Comparison of ENCODE assay signal across 20 cellular contexts in genomic region chr3:73060302-73060723, GRCh38. TPM values are rescaled to one million over a fixed set of nuclear protein-coding genes. Genes with fewer than 3 reads are reported as not detected.
DNase-seq lines count a peak whose midpoint lies in the region; ATAC-seq and TF ChIP-seq lines count a peak whose summit lies in the region.
"Had no signal": no experiment of that assay in that cellular context is flagged by ENCODE, and none has a peak within 500 bp of the region (broad histone marks: within the 10 kb centered on the region; RNA-seq: fewer than 3 reads in every experiment).

No MANE protein-coding gene starts in this region.

- peaks cover 11% of the 10 kb centered on the region for H3K79me1 ChIP-seq in mesenchymal stem cell (replicated peaks; ENCODE audit: low read length, poor library complexity, severe bottlenecking)

- DNase-seq in BE2C: peak; percentile 28
- peak; percentile 72 for DNase-seq in GM23248
- DNase-seq in astrocyte of the spinal cord (ENCODE audit: low read depth, low spot score): peak; percentile 21
- DNase-seq in mesenchymal stem cell: no peak
- DNase-seq in NCI-H2029 treated with DMSO at 0.1 percent for 48 hours (lab: John Stamatoyannopoulos, UW): no peak
- DNase-seq in NCI-H446 treated with DMSO at 0.1 percent for 48 hours (lab: John Stamatoyannopoulos, UW): no peak
- DNase-seq: activated CD4-positive, CD25-positive, alpha-beta regulatory T cell; activated CD8-positive, alpha-beta memory T cell treated with anti-CD3 and anti-CD28 coated beads for 24 hours; DMS 273 treated with DMSO at 0.1 percent for 48 hours; naive thymus-derived CD8-positive, alpha-beta T cell; NCI-H1930; NCI-H524; SHP77 treated with DMSO at 0.1 percent for 48 hours; stimulated activated CD4-positive, alpha-beta T cell treated with anti-CD3 and anti-CD28 coated beads, Interleukin-4, amount 100 ng/mL, for 24 hours; T-helper 2 cell; uterus had no signal

- H2AFZ ChIP-seq in GM23248 (no peak overlapping the region), mesenchymal stem cell (ENCODE audit: low read depth, low read length) (no peak overlapping the region)

- peaks cover 45% of the 10 kb centered on the region for H3K36me3 ChIP-seq in BE2C
- H3K36me3 ChIP-seq in GM23248 (ENCODE audit: low read depth): peaks cover 42% of the 10 kb centered on the region
- peaks cover 9 to 43% of the 10 kb centered on the region in 2 experiments for H3K36me3 ChIP-seq in mesenchymal stem cell (ENCODE audit: control insufficient read depth in 1 of 2, insufficient read depth in 2 of 2, low read depth in 1 of 2, low read length in 2 of 2)
- H3K36me3 ChIP-seq: uterus had no signal

- peak overlapping the region; percentile 35 for H3K4me2 ChIP-seq in GM23248 (ENCODE audit: unreplicated experiment)
- H3K4me2 ChIP-seq in mesenchymal stem cell (ENCODE audit: low read length, poor library complexity, severe bottlenecking): no peak overlapping the region
- H3K4me2 ChIP-seq: BLaER1 treated with 17β-estradiol and CSF1 and Interleukin-3, amounts not matched to agents 10 nM and 100 nM had no signal

- H3K18ac ChIP-seq in mesenchymal stem cell (ENCODE audit: low read depth in 1 of 2, low read length in 2 of 2): no peak overlapping the region

- no peak overlapping the region for H2BK120ac ChIP-seq in mesenchymal stem cell (ENCODE audit: low read depth, low read length)

- H3K14ac ChIP-seq in mesenchymal stem cell (ENCODE audit: low read length in 2 of 2): no peak overlapping the region

- peaks cover 26% of the 10 kb centered on the region for H3F3A ChIP-seq in GM23248 (ENCODE audit: insufficient read depth)

- H4K91ac ChIP-seq in mesenchymal stem cell (ENCODE audit: low read length): no peak overlapping the region

- 6 to 7% methylated on average over 1 of the region's 1 CpG for WGBS in GM23248 (ENCODE audit: low coverage in 1 of 2, low lambda C conversion rate in 2 of 2, missing lambda C conversion rate in 2 of 2), 2 experiments
- WGBS in mesenchymal stem cell: no CpG with 5 or more reads among the region's 1 CpG

- no peak overlapping the region for H3K23ac ChIP-seq in mesenchymal stem cell (ENCODE audit: low read length in 2 of 2)

- H3K4me1 ChIP-seq in BE2C: peaks cover 23% of the 10 kb centered on the region
- H3K4me1 ChIP-seq in GM23248 (ENCODE audit: insufficient read depth): peaks cover 41% of the 10 kb centered on the region
- H3K4me1 ChIP-seq in mesenchymal stem cell (ENCODE audit: control insufficient read depth, insufficient read depth, low read depth, low read length): no peaks in the 10 kb centered on the region
- H3K4me1 ChIP-seq: uterus had no signal

- H3K27me3 ChIP-seq in BE2C: peaks cover 4% of the 10 kb centered on the region; the same call in 1 of the 2 replicates
- no peaks in the 10 kb centered on the region for H3K27me3 ChIP-seq in GM23248 (replicated peaks; ENCODE audit: insufficient read depth)
- no peaks in the 10 kb centered on the region for H3K27me3 ChIP-seq in mesenchymal stem cell (ENCODE audit: control insufficient read depth in 1 of 2, insufficient read depth in 1 of 2, low read length in 2 of 2)
- H3K27me3 ChIP-seq: BLaER1 treated with 17β-estradiol and CSF1 and Interleukin-3, amounts not matched to agents 10 nM and 100 nM; cardiac muscle cell; uterus had no signal

- no peak overlapping the region for H3K4ac ChIP-seq in mesenchymal stem cell (ENCODE audit: low read depth in 1 of 2, low read length in 2 of 2)

- H3K9me3 ChIP-seq in BE2C (no peaks in the 10 kb centered on the region), GM23248 (ENCODE audit: low read depth) (no peaks in the 10 kb centered on the region), mesenchymal stem cell (ENCODE audit: control insufficient read depth, low read length) (no peaks in the 10 kb centered on the region)
- H3K9me3 ChIP-seq: BLaER1 treated with 17β-estradiol and CSF1 and Interleukin-3, amounts not matched to agents 10 nM and 100 nM; uterus had no signal

- H3K4me3 ChIP-seq in BE2C (ENCODE audit: low read depth, low read length) (no peak overlapping the region), GM23248 (peak overlapping the region; percentile 8; the same call in 1 of the 2 replicates), astrocyte of the spinal cord (ENCODE audit: low read depth, low read length) (no peak overlapping the region), mesenchymal stem cell (ENCODE audit: insufficient read depth in 1 of 2, low read depth in 1 of 2, low read length in 2 of 2) (no peak overlapping the region)
- H3K4me3 ChIP-seq: BLaER1 treated with 17β-estradiol and CSF1 and Interleukin-3, amounts not matched to agents 10 nM and 100 nM; cardiac muscle cell; skin epidermis; uterus had no signal

- no peak overlapping the region for H2BK5ac ChIP-seq in mesenchymal stem cell (ENCODE audit: low read depth, low read length, poor library complexity, severe bottlenecking)

- no peak overlapping the region for H2BK15ac ChIP-seq in mesenchymal stem cell (ENCODE audit: low read depth, poor library complexity, severe bottlenecking)

- no peak overlapping the region for H2BK12ac ChIP-seq in mesenchymal stem cell (ENCODE audit: low read length in 2 of 2)

- no peaks in the 10 kb centered on the region for H4K20me1 ChIP-seq in GM23248 (ENCODE audit: insufficient read depth)

- H2AK5ac ChIP-seq in mesenchymal stem cell (ENCODE audit: low read length, severe bottlenecking): no peak overlapping the region

- in situ Hi-C loops in GM23248 (cut with MboI) (no loop called here), astrocyte of the spinal cord (cut with HindIII; ENCODE audit: low sequenced_read_pairs) (no loop called here)

- peaks cover 49% of the 10 kb centered on the region for H3K79me2 ChIP-seq in GM23248 (ENCODE audit: insufficient read depth)

- ATAC-seq in HG03442 (IDR thresholded peaks at IDR 0.05; ENCODE audit: unreplicated experiment): no peak
- ATAC-seq: naive thymus-derived CD8-positive, alpha-beta T cell had no signal

- TF ChIP-seq CTCF in BE2C (IDR thresholded peaks at IDR 0.05; ENCODE audit: low read depth, low read length): no peak
- TF ChIP-seq CTCF in astrocyte of the spinal cord (IDR thresholded peaks at IDR 0.05; ENCODE audit: low read depth, low read length): no peak

- H3K27ac ChIP-seq in GM23248: peak overlapping the region; percentile 74
- no peak overlapping the region for H3K27ac ChIP-seq in mesenchymal stem cell (ENCODE audit: low read length, poor library complexity, severe bottlenecking)
- H3K27ac ChIP-seq: BLaER1 treated with 17β-estradiol and CSF1 and Interleukin-3, amounts not matched to agents 10 nM and 100 nM; skin epidermis; uterus had no signal

- no peak overlapping the region for H4K8ac ChIP-seq in mesenchymal stem cell (ENCODE audit: low read length)

- no peaks in the 10 kb centered on the region for H3K9me2 ChIP-seq in GM23248 (ENCODE audit: insufficient read depth)

- H3K9ac ChIP-seq in GM23248 (peak overlapping the region; percentile 42), mesenchymal stem cell (ENCODE audit: low read length) (peak overlapping the region; percentile 57)
- H3K9ac ChIP-seq: BLaER1 treated with 17β-estradiol and CSF1 and Interleukin-3, amounts not matched to agents 10 nM and 100 nM had no signal

RNA-seq across cellular contexts. Expression of gene EBLN2, which starts 1.1 kb away (rescaled TPM):
- 0.77 TPM for polyA plus RNA-seq in BE2C (2012; ENCODE audit: insufficient read depth, insufficient read length, low read depth)
- 1.6 and 3.0 TPM in 2 replicates for total RNA-seq in GM23248 (2014; rRNA removed; shearing (Covaris generic))
- polyA plus RNA-seq in GM23248 (2016; fragmentation: Nextera tagmentation; extraction: Ambion mirVana): 0.58 and 1.7 TPM in 2 replicates
- 1.6 TPM for polyA plus RNA-seq in mesenchymal stem cell (2013, experiment 1 of 2)
- 1.4 TPM for polyA plus RNA-seq in mesenchymal stem cell (2013, experiment 2 of 2)

Comparison
In these comparisons a context has a peak if more than half of its experiments do, and no peak if none do; other contexts are left out.
1. DNase-seq: peak in BE2C (single experiment), GM23248 (single experiment) and astrocyte of the spinal cord (single experiment); none in mesenchymal stem cell (single experiment), NCI-H2029 treated with DMSO at 0.1 percent for 48 hours (single experiment) and NCI-H446 treated with DMSO at 0.1 percent for 48 hours (single experiment).